Comparison of ENCODE assay signal across 14 cellular contexts in the genomic region with DNA sequence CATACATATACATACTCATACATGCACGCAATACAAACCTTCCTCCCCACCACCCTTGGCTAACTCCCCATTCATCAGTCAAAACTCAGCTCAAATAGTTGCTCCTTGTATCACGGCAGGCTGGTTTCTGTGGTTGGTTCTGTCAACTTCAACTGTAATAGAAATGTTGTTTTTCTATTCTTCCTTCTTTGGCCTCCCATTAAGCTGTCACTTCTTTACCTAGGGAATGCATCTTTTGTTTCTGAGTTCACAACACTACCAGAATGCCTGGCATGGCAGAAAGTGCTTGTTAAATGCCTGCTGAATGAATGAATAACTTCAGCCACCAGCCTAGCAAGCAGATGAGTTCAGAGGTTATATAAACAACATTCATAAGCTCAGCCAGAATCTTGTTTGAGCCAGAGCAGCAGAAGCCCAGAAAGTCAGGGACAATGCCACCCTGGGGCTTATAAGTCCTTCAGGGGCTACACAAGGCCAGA.
DNase-seq lines count a peak whose midpoint lies in the region; ATAC-seq and TF ChIP-seq lines count a peak whose summit lies in the region.
"Had no signal": no experiment of that assay in that cellular context is flagged by ENCODE, and none has a peak within 500 bp of the region (broad histone marks: within the 10 kb centered on the region; RNA-seq: fewer than 3 reads in every experiment).

No MANE protein-coding gene starts in this region.

- ATAC-seq in GM19468 (IDR thresholded peaks at IDR 0.05; ENCODE audit: extremely low read depth, unreplicated experiment) (peak; percentile 40), HG03469 (IDR thresholded peaks at IDR 0.05; ENCODE audit: unreplicated experiment) (peak; percentile 58), GM19467 (IDR thresholded peaks at IDR 0.05; ENCODE audit: unreplicated experiment) (no peak), GM18517 (IDR thresholded peaks at IDR 0.05; ENCODE audit: unreplicated experiment) (no peak)
- ATAC-seq: foreskin keratinocyte; mucosa of descending colon; stimulated activated naive CD8-positive, alpha-beta T cell treated with anti-CD3 and anti-CD28 coated beads, Interleukin-15, amount 100 ng/mL, for 72 hours had no signal

- POLR2A ChIA-PET in BJ (lab: Charles Lee), result no interaction called here

- H3K4me3 ChIP-seq in BJ (ENCODE audit: low read depth, low read length) (no peak overlapping the region), fibroblast of the aortic adventitia (ENCODE audit: low read depth, low read length) (no peak overlapping the region)
- H3K4me3 ChIP-seq: mucosa of descending colon had no signal

- H3K27me3 ChIP-seq in BJ (ENCODE audit: control insufficient read depth, insufficient read depth, low read length), result no peaks in the 10 kb centered on the region
- H3K27me3 ChIP-seq: foreskin keratinocyte had no signal

- TF ChIP-seq CTCF in BJ (IDR thresholded peaks at IDR 0.05; ENCODE audit: insufficient read depth, low read depth, low read length), result no peak
- no peak for TF ChIP-seq CTCF in fibroblast of the aortic adventitia (IDR thresholded peaks at IDR 0.05; ENCODE audit: insufficient read depth, low read length)

- H3K36me3 ChIP-seq in BJ (ENCODE audit: control insufficient read depth, insufficient read depth, low read length), result no peaks in the 10 kb centered on the region

- CTCF ChIA-PET in BJ (lab: Yijun Ruan, JAX), result no interaction called here

- DNase-seq in BJ (ENCODE audit: low read depth), result peak; percentile 3
- DNase-seq in fibroblast of the aortic adventitia (ENCODE audit: low read depth), result peak; percentile 2
- no peak for DNase-seq in NCI-H1092 treated with DMSO at 0.1 percent for 48 hours (lab: John Stamatoyannopoulos, UW)
- no peak for DNase-seq in DMS153 treated with DMSO at 0.1 percent for 48 hours (lab: John Stamatoyannopoulos, UW; ENCODE audit: unreplicated experiment)
- DNase-seq: activated CD4-positive, alpha-beta T cell treated with anti-CD3 and anti-CD28 coated beads, Interleukin-2, amount 50 U/mL, for 4 hours; foreskin keratinocyte; IMR-90; mucosa of descending colon; NCI-H345; stimulated activated naive CD8-positive, alpha-beta T cell treated with anti-CD3 and anti-CD28 coated beads, Interleukin-15, amount 100 ng/mL, for 72 hours had no signal

Comparison
In these comparisons a context has a peak if more than half of its experiments do, and no peak if none do; other contexts are left out.
1. DNase-seq: peak in BJ (single experiment) and fibroblast of the aortic adventitia (single experiment); none in NCI-H1092 treated with DMSO at 0.1 percent for 48 hours (single experiment) and DMS153 treated with DMSO at 0.1 percent for 48 hours (single experiment).
2. ATAC-seq: peak in GM19468 (single experiment) and HG03469 (single experiment); none in GM19467 (single experiment) and GM18517 (single experiment).